Comparison of ENCODE assay signal across 14 cellular contexts in genomic region chr12:133058203-133059125, GRCh38. TPM values are rescaled to one million over a fixed set of nuclear protein-coding genes. Genes with fewer than 3 reads are reported as not detected.
DNase-seq lines count a peak whose midpoint lies in the region; ATAC-seq and TF ChIP-seq lines count a peak whose summit lies in the region.
"Had no signal": no experiment of that assay in that cellular context is flagged by ENCODE, and none has a peak within 500 bp of the region (broad histone marks: within the 10 kb centered on the region; RNA-seq: fewer than 3 reads in every experiment).

No MANE protein-coding gene starts in this region.

- H3K9me3 ChIP-seq in thyroid gland (peaks cover 38% of the 10 kb centered on the region), heart right ventricle (peaks cover 19 to 100% (median 100%) of the 10 kb centered on the region in 11 donors)

- H3K36me3 Mint-ChIP-seq in activated naive CD4-positive, alpha-beta T cell treated with anti-CD3 and anti-CD28 coated beads, Interleukin-2, amount 50 U/mL, for 72 hours: peaks cover 64 to 69% of the 10 kb centered on the region in 2 donors
- H3K36me3 Mint-ChIP-seq in stimulated activated naive B cell treated with anti-CD40 and anti-IgM and Interleukin-4, amounts not matched to agents 10 μg/mL and 1 μg/mL and 100 μg/mL, for 72 hours: peaks cover 45 to 65% of the 10 kb centered on the region in 2 donors

- H3K4me1 Mint-ChIP-seq in stimulated activated naive B cell treated with anti-CD40 and anti-IgM and Interleukin-4, amounts not matched to agents 10 μg/mL and 1 μg/mL and 100 μg/mL, for 72 hours: no peaks in the 10 kb centered on the region
- H3K4me1 Mint-ChIP-seq: H9 had no signal

- no peak for TF ChIP-seq POLR2A in thyroid gland (IDR thresholded peaks at IDR 0.05)

- 96 to 97% methylated on average over 8 of the region's 8 CpGs for WGBS in thyroid gland, 2 donors
- 95 to 96% methylated on average over 8 of the region's 8 CpGs for WGBS in heart right ventricle, 2 donors

- intact Hi-C loops in thyroid gland (cut with DNase I) (no loop called here), heart right ventricle (cut with DNase I) (loop anchor here in 1 of 10 donors (5.0 kb wide), 1 partner anchor 49 kb away; no protein-coding TSS in a partner anchor)

- no peak for ATAC-seq in activated naive CD4-positive, alpha-beta T cell treated with anti-CD3 and anti-CD28 coated beads, Interleukin-2, amount 50 U/mL, for 72 hours
- no peak for ATAC-seq in stimulated activated naive B cell treated with anti-CD40 and anti-IgM and Interleukin-4, amounts not matched to agents 10 μg/mL and 1 μg/mL and 100 μg/mL, for 72 hours (replicated peaks)
- no peak for ATAC-seq in heart right ventricle
- no peak for ATAC-seq in HG02623 (IDR thresholded peaks at IDR 0.05; ENCODE audit: unreplicated experiment)
- ATAC-seq: sciatic nerve had no signal

- H3K4me3 Mint-ChIP-seq in stimulated activated naive B cell treated with anti-CD40 and anti-IgM and Interleukin-4, amounts not matched to agents 10 μg/mL and 1 μg/mL and 100 μg/mL, for 72 hours: peak overlapping the region in 1 of 2 donors; percentile 21
- H3K4me3 Mint-ChIP-seq: H9 had no signal

- H3K36me3 ChIP-seq in thyroid gland (peaks cover 37 to 41% of the 10 kb centered on the region in 2 donors), heart right ventricle (peaks cover under 1 to 100% (median 54%) of the 10 kb centered on the region in 9 donors)

- H3K27ac ChIP-seq in thyroid gland (no peak overlapping the region), heart right ventricle (no peak overlapping the region)
- H3K27ac ChIP-seq: ascending aorta had no signal

- DNase-seq in activated naive CD4-positive, alpha-beta T cell treated with anti-CD3 and anti-CD28 coated beads, Interleukin-2, amount 50 U/mL, for 72 hours (ENCODE audit: low spot score in 2 of 2): no peak
- DNase-seq in activated naive CD4-positive, alpha-beta T cell (lab: John Stamatoyannopoulos, UW): no peak
- DNase-seq in OCI-M1 (lab: John Stamatoyannopoulos, UW) (peak; percentile 30), fibroblast of the aortic adventitia (ENCODE audit: low read depth) (peak; percentile 17), thyroid gland (no peak), heart right ventricle (no peak)
- DNase-seq in stimulated activated naive B cell treated with anti-CD40 and anti-IgM and Interleukin-4, amounts not matched to agents 10 μg/mL and 1 μg/mL and 100 μg/mL, for 72 hours: no peak
- DNase-seq: H9, MV-4-11, T1000 had no signal

- no peak for TF ChIP-seq CTCF in fibroblast of the aortic adventitia (IDR thresholded peaks at IDR 0.05; ENCODE audit: insufficient read depth, low read length)
- no peak for TF ChIP-seq CTCF in thyroid gland (IDR thresholded peaks at IDR 0.05)
- no peak for TF ChIP-seq CTCF in heart right ventricle (IDR thresholded peaks at IDR 0.05)

- H3K27ac Mint-ChIP-seq in activated naive CD4-positive, alpha-beta T cell treated with anti-CD3 and anti-CD28 coated beads, Interleukin-2, amount 50 U/mL, for 72 hours: peak overlapping the region; percentile 4 to 88
- H3K27ac Mint-ChIP-seq in stimulated activated naive B cell treated with anti-CD40 and anti-IgM and Interleukin-4, amounts not matched to agents 10 μg/mL and 1 μg/mL and 100 μg/mL, for 72 hours: peak overlapping the region; percentile 79
- H3K27ac Mint-ChIP-seq: H9 had no signal

- H3K27me3 Mint-ChIP-seq in stimulated activated naive B cell treated with anti-CD40 and anti-IgM and Interleukin-4, amounts not matched to agents 10 μg/mL and 1 μg/mL and 100 μg/mL, for 72 hours: no peaks in the 10 kb centered on the region

- peaks cover 38 to 42% of the 10 kb centered on the region in 2 donors for H3K9me3 Mint-ChIP-seq in activated naive CD4-positive, alpha-beta T cell treated with anti-CD3 and anti-CD28 coated beads, Interleukin-2, amount 50 U/mL, for 72 hours
- peaks cover 32 to 34% of the 10 kb centered on the region in 2 donors for H3K9me3 Mint-ChIP-seq in stimulated activated naive B cell treated with anti-CD40 and anti-IgM and Interleukin-4, amounts not matched to agents 10 μg/mL and 1 μg/mL and 100 μg/mL, for 72 hours

- H3K27me3 ChIP-seq in thyroid gland (no peaks in the 10 kb centered on the region), heart right ventricle (no peaks in the 10 kb centered on the region)
- H3K27me3 ChIP-seq: ascending aorta had no signal

- no peak overlapping the region for H3K4me3 ChIP-seq in fibroblast of the aortic adventitia (ENCODE audit: low read depth, low read length)
- no peak overlapping the region for H3K4me3 ChIP-seq in thyroid gland (replicated peaks in 1 of 3)
- no peak overlapping the region for H3K4me3 ChIP-seq in heart right ventricle
- H3K4me3 ChIP-seq: ascending aorta, lung had no signal

- no peaks in the 10 kb centered on the region for H3K4me1 ChIP-seq in thyroid gland
- no peaks in the 10 kb centered on the region for H3K4me1 ChIP-seq in heart right ventricle
- H3K4me1 ChIP-seq: ascending aorta had no signal

RNA-seq across cellular contexts. Expression of gene ZNF84, which starts 21.2 kb away (rescaled TPM):
- total RNA-seq in activated naive CD4-positive, alpha-beta T cell treated with anti-CD3 and anti-CD28 coated beads, Interleukin-2, amount 50 U/mL, for 72 hours: 10 to 100 TPM; 19.4 to 23.5 TPM
- total RNA-seq in fibroblast of the aortic adventitia (ENCODE audit: low replicate concordance): 25.9 and 26.7 TPM in 2 replicates
- 10 to 100 TPM; 36.5 to 71.7 (median 42.0) TPM for total RNA-seq in thyroid gland
- 10 to 100 TPM; 13.3 to 23.0 (median 18.3) TPM for total RNA-seq in heart right ventricle
- 10 to 100 TPM in 1 of 2 donors, 1 to 10 TPM in 1; 4.6 to 12.0 TPM for polyA plus RNA-seq in heart right ventricle

RNA-seq across cellular contexts. Expression of gene ZNF140, which starts 22.3 kb away (rescaled TPM):
- total RNA-seq in activated naive CD4-positive, alpha-beta T cell treated with anti-CD3 and anti-CD28 coated beads, Interleukin-2, amount 50 U/mL, for 72 hours: 10 to 100 TPM in 1 of 2 donors, 1 to 10 TPM in 1; 8.4 to 13.2 TPM
- total RNA-seq in fibroblast of the aortic adventitia (ENCODE audit: low replicate concordance) (16.4 and 23.1 TPM in 2 replicates), thyroid gland (10 to 100 TPM; 20.7 to 38.1 (median 28.0) TPM), heart right ventricle (10 to 100 TPM in 2 of 10 donors, 1 to 10 TPM in 8; 6.8 to 10.5 (median 9.1) TPM)
- 10 to 100 TPM in 1 of 2 donors, 1 to 10 TPM in 1; 8.6 to 11.9 TPM for polyA plus RNA-seq in heart right ventricle

Comparison
In these comparisons a context has a peak if more than half of its experiments do, and no peak if none do; other contexts are left out.
1. DNase-seq: peak in OCI-M1 (single experiment) and fibroblast of the aortic adventitia (single experiment); none in activated naive CD4-positive, alpha-beta T cell treated with anti-CD3 and anti-CD28 coated beads, Interleukin-2, amount 50 U/mL, for 72 hours (0 of 2), activated naive CD4-positive, alpha-beta T cell (0 of 4), stimulated activated naive B cell treated with anti-CD40 and anti-IgM and Interleukin-4, amounts not matched to agents 10 μg/mL and 1 μg/mL and 100 μg/mL, for 72 hours (single experiment), thyroid gland (0 of 2) and heart right ventricle (0 of 2).